20 cellular contexts compared by ENCODE assay signal in genomic region chr18:2564373-2564772, GRCh38. TPM values are rescaled to one million over a fixed set of nuclear protein-coding genes. Genes with fewer than 3 reads are reported as not detected.
DNase-seq lines count a peak whose midpoint lies in the region; ATAC-seq, FAIRE-seq and TF ChIP-seq lines count a peak whose summit lies in the region.
"Had no signal": no experiment of that assay in that cellular context is flagged by ENCODE, and none has a peak within 500 bp of the region (broad histone marks: within the 10 kb centered on the region; RNA-seq: fewer than 3 reads in every experiment).

No MANE protein-coding gene starts in this region.

- peak; percentile 51 for FAIRE-seq in colon (lab: Jason Lieb, UNC)
- FAIRE-seq: G401.6, GM12892, H1 had no signal

- H3K9ac ChIP-seq in Karpas-422 (ENCODE audit: low read length): no peak overlapping the region
- H3K9ac ChIP-seq: GM23248 had no signal

- H3K36me3 Mint-ChIP-seq in activated naive CD4-positive, alpha-beta T cell treated with anti-CD3 and anti-CD28 coated beads, Interleukin-2, amount 50 U/mL, for 72 hours: peaks cover 5 to 44% of the 10 kb centered on the region in 2 donors

- no peaks in the 10 kb centered on the region for H3K27me3 ChIP-seq in Karpas-422 (ENCODE audit: low read length)

- no peaks in the 10 kb centered on the region for H3K9me3 Mint-ChIP-seq in activated naive CD4-positive, alpha-beta T cell treated with anti-CD3 and anti-CD28 coated beads, Interleukin-2, amount 50 U/mL, for 72 hours
- H3K9me3 Mint-ChIP-seq: CD4-positive, alpha-beta memory T cell had no signal

- no peaks in the 10 kb centered on the region for H3K9me2 ChIP-seq in Karpas-422 (replicated peaks; ENCODE audit: insufficient read depth, low read length)

- no peak overlapping the region for H2AFZ ChIP-seq in Karpas-422 (ENCODE audit: low read length)
- H2AFZ ChIP-seq: GM23248 had no signal

- H3K9me3 ChIP-seq in Karpas-422 (ENCODE audit: low read length): no peaks in the 10 kb centered on the region
- no peaks in the 10 kb centered on the region for H3K9me3 ChIP-seq in mucosa of descending colon

- H3K27ac ChIP-seq in Karpas-422 (ENCODE audit: low read length): no peak overlapping the region
- H3K27ac ChIP-seq: GM23248 had no signal

- intact Hi-C loops in mucosa of descending colon (cut with DNase I, micrococcal nuclease): no loop called here

- no peaks in the 10 kb centered on the region for H4K20me1 ChIP-seq in Karpas-422 (ENCODE audit: insufficient read depth, low read depth, low read length)

- no peak for TF ChIP-seq CTCF in mucosa of descending colon (IDR thresholded peaks at IDR 0.05)

- H3K36me3 ChIP-seq in Karpas-422 (ENCODE audit: insufficient read depth, low read length) (peaks cover 6% of the 10 kb centered on the region; the same call in 1 of the 2 replicates), mucosa of descending colon (ENCODE audit: low read depth) (no peaks in the 10 kb centered on the region)

- H3K4me1 ChIP-seq in Karpas-422 (ENCODE audit: low read length): peaks cover 7% of the 10 kb centered on the region
- H3K4me1 ChIP-seq in mucosa of descending colon (ENCODE audit: low read depth): no peaks in the 10 kb centered on the region

- ATAC-seq in activated naive CD4-positive, alpha-beta T cell treated with anti-CD3 and anti-CD28 coated beads, Interleukin-2, amount 50 U/mL, for 72 hours: peak; percentile 31 to 79
- ATAC-seq in mucosa of descending colon: peak; percentile 89
- no peak for ATAC-seq in HG02885 (IDR thresholded peaks at IDR 0.05; ENCODE audit: poor library complexity, unreplicated experiment)

- H3K4me2 ChIP-seq in Karpas-422 (ENCODE audit: low read depth, low read length, poor library complexity, severe bottlenecking): no peak overlapping the region

- no peak for DNase-seq in activated naive CD4-positive, alpha-beta T cell treated with anti-CD3 and anti-CD28 coated beads, Interleukin-2, amount 50 U/mL, for 72 hours (ENCODE audit: low spot score in 2 of 2)
- no peak for DNase-seq in activated naive CD4-positive, alpha-beta T cell treated with anti-CD3 and anti-CD28 coated beads, Interleukin-2, amount 50 U/mL, for 16 hours
- DNase-seq in Karpas-422 (peak; percentile 14), mucosa of descending colon (no peak), kidney tubule cell (ENCODE audit: low spot score) (no peak)
- no peak for DNase-seq in activated T-cell treated with anti-CD3 and anti-CD28 coated beads, Interleukin-2, amount 50 U/mL, for 1 hour
- DNase-seq: C1 segment of cervical spinal cord; Calu3; CD4-positive, alpha-beta memory T cell; COR-L47; DMS153; DND-41; GM23248; H7; HCEC 1CT had no signal

- H3K27ac Mint-ChIP-seq in activated naive CD4-positive, alpha-beta T cell treated with anti-CD3 and anti-CD28 coated beads, Interleukin-2, amount 50 U/mL, for 72 hours: no peak overlapping the region

- peaks cover 27% of the 10 kb centered on the region for H3K79me2 ChIP-seq in Karpas-422 (ENCODE audit: low read length)

- H3K4me3 ChIP-seq in Karpas-422 (ENCODE audit: low read length) (no peak overlapping the region), mucosa of descending colon (no peak overlapping the region)
- H3K4me3 ChIP-seq: GM23248 had no signal

RNA-seq across cellular contexts. Expression of gene METTL4, which starts 6.9 kb away (rescaled TPM):
- 10 to 100 TPM; 20.3 to 57.4 TPM for total RNA-seq in activated naive CD4-positive, alpha-beta T cell treated with anti-CD3 and anti-CD28 coated beads, Interleukin-2, amount 50 U/mL, for 72 hours
- total RNA-seq in Karpas-422 (2014; rRNA removed; shearing (Covaris generic); ENCODE audit: low replicate concordance): 6.4 and 15.8 TPM in 2 replicates
- 10 to 100 TPM in 2 of 3 donors, 1 to 10 TPM in 1; 7.6 to 13.6 (median 10.6) TPM for total RNA-seq in mucosa of descending colon

RNA-seq across cellular contexts. Expression of gene NDC80, which starts 7.0 kb away (rescaled TPM):
- total RNA-seq in activated naive CD4-positive, alpha-beta T cell treated with anti-CD3 and anti-CD28 coated beads, Interleukin-2, amount 50 U/mL, for 72 hours: 100 to 1,000 TPM in 1 of 2 donors, 10 to 100 TPM in 1; 66.8 to 117 TPM
- 25.4 and 48.5 TPM in 2 replicates for total RNA-seq in Karpas-422 (2014; rRNA removed; shearing (Covaris generic); ENCODE audit: low replicate concordance)
- total RNA-seq in mucosa of descending colon: 10 to 100 TPM in 1 of 3 donors, 1 to 10 TPM in 2; 1.5 to 11.6 (median 3.1) TPM
